In the genomic region with DNA sequence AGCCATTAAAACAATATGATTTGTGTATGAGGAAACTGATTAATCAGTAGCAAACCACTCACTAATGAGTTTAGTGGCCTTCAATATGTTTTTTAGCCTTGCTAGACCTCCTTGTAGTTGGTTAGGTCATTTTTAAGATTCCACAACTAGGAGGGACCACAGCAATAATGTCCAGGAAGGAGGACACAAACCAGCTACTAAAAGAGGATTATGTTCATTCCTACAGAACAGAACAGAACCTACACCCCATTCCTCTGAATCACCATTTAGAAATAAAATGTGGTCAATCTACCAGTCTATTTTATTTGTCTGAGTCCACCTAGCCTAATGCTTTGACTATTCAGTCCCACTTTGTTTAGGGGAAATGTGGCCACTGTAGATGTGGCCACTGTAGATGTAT, we compare ENCODE assay signal across 31 cellular contexts.
"Had no signal": no experiment of that assay in that cellular context is flagged by ENCODE, and none has a peak within 500 bp of the region (broad histone marks: within the 10 kb centered on the region; RNA-seq: fewer than 3 reads in every experiment).

No MANE protein-coding gene starts in this region.

- H3K27me3 ChIP-seq: adrenal gland, ascending aorta, esophagus squamous epithelium, ovary, vagina had no signal

- DNase-seq: activated B cell treated with CpG ODN at 0.5 μM for 24 hours; activated CD4-positive, alpha-beta T cell treated with anti-CD3 and anti-CD28 coated beads for 36 hours; activated CD8-positive, alpha-beta memory T cell treated with anti-CD3 and anti-CD28 coated beads, Interleukin-2, amount 10 ng/mL, durations not matched to agents 7 days and 5 days; activated CD8-positive, alpha-beta T cell treated with anti-CD3 and anti-CD28 coated beads, Interleukin-2, amount 10 ng/mL, durations not matched to agents 7 days and 5 days; activated naive CD4-positive, alpha-beta T cell treated with Interleukin-2 at 50 U/mL for 16 hours; activated T-cell treated with anti-CD3 and anti-CD28 coated beads, Interleukin-2, amount 50 U/mL, for 48 hours; adrenal gland; caudate nucleus; cortex of kidney; endodermal cell; esophagus squamous epithelium; glutamatergic neuron; islet precursor cell; left ventricle myocardium inferior; naive B cell; ovary; retina; small intestine; stimulated activated CD4-positive, alpha-beta T cell treated with anti-CD3 and anti-CD28 coated beads, Interleukin-4, amount 100 ng/mL, for 24 hours; stimulated activated naive CD8-positive, alpha-beta T cell treated with anti-CD3 and anti-CD28 coated beads, Interleukin-15, amount 100 ng/mL, for 72 hours; substantia nigra; T-cell had no signal

- H3K36me3 Mint-ChIP-seq: activated CD8-positive, alpha-beta memory T cell treated with anti-CD3 and anti-CD28 coated beads, Interleukin-2, amount 10 ng/mL, durations not matched to agents 7 days and 5 days; activated naive CD8-positive, alpha-beta T cell; T-cell had no signal

- H3K36me3 ChIP-seq: adrenal gland, ovary had no signal

- H3K27me3 Mint-ChIP-seq: activated B cell treated with CpG ODN at 0.5 μM for 24 hours; activated CD8-positive, alpha-beta memory T cell treated with anti-CD3 and anti-CD28 coated beads, Interleukin-2, amount 10 ng/mL, durations not matched to agents 7 days and 5 days; stimulated activated memory B cell treated with anti-CD40 and anti-IgM and Interleukin-4, amounts not matched to agents 10 μg/mL and 1 μg/mL and 100 μg/mL, for 72 hours; type B pancreatic cell had no signal

- FAIRE-seq: frontal cortex, small intestine had no signal

- H3K4me1 ChIP-seq: adrenal gland, ascending aorta, left ventricle myocardium inferior had no signal

- H3K4me3 ChIP-seq: adrenal gland, ascending aorta, esophagus squamous epithelium, left ventricle myocardium inferior, lung, ovary, vagina had no signal

- H3K27ac Mint-ChIP-seq: activated B cell treated with CpG ODN at 0.5 μM for 24 hours; activated CD4-positive, alpha-beta T cell treated with anti-CD3 and anti-CD28 coated beads for 36 hours; activated CD8-positive, alpha-beta memory T cell treated with anti-CD3 and anti-CD28 coated beads, Interleukin-2, amount 10 ng/mL, durations not matched to agents 7 days and 5 days; activated CD8-positive, alpha-beta T cell treated with anti-CD3 and anti-CD28 coated beads, Interleukin-2, amount 10 ng/mL, durations not matched to agents 7 days and 5 days; activated naive CD8-positive, alpha-beta T cell; endodermal cell; naive B cell; progenitor cell of endocrine pancreas; stimulated activated memory B cell treated with anti-CD40 and anti-IgM and Interleukin-4, amounts not matched to agents 10 μg/mL and 1 μg/mL and 100 μg/mL, for 72 hours; stimulated activated naive CD8-positive, alpha-beta T cell treated with anti-CD3 and anti-CD28 coated beads, Interleukin-15, amount 100 ng/mL, for 72 hours; T-cell; T-helper 2 cell treated with Interferon-gamma antibody and Interleukin-4, amounts not matched to agents 5 μg/mL and 100 μg/mL, for 36 hours; type B pancreatic cell had no signal

- H3K4me1 Mint-ChIP-seq: activated B cell treated with CpG ODN at 0.5 μM for 24 hours; activated CD4-positive, alpha-beta T cell treated with anti-CD3 and anti-CD28 coated beads for 36 hours; activated CD8-positive, alpha-beta memory T cell treated with anti-CD3 and anti-CD28 coated beads, Interleukin-2, amount 10 ng/mL, durations not matched to agents 7 days and 5 days; naive B cell; stimulated activated memory B cell treated with anti-CD40 and anti-IgM and Interleukin-4, amounts not matched to agents 10 μg/mL and 1 μg/mL and 100 μg/mL, for 72 hours; stimulated activated naive CD8-positive, alpha-beta T cell treated with anti-CD3 and anti-CD28 coated beads, Interleukin-15, amount 100 ng/mL, for 72 hours; T-cell had no signal

- H3K4me3 Mint-ChIP-seq: activated B cell treated with CpG ODN at 0.5 μM for 24 hours; activated CD4-positive, alpha-beta T cell treated with anti-CD3 and anti-CD28 coated beads for 36 hours; activated CD8-positive, alpha-beta memory T cell treated with anti-CD3 and anti-CD28 coated beads, Interleukin-2, amount 10 ng/mL, durations not matched to agents 7 days and 5 days; activated CD8-positive, alpha-beta T cell treated with anti-CD3 and anti-CD28 coated beads, Interleukin-2, amount 10 ng/mL, durations not matched to agents 7 days and 5 days; activated naive CD8-positive, alpha-beta T cell; endodermal cell; naive B cell; stimulated activated memory B cell treated with anti-CD40 and anti-IgM and Interleukin-4, amounts not matched to agents 10 μg/mL and 1 μg/mL and 100 μg/mL, for 72 hours; stimulated activated naive CD8-positive, alpha-beta T cell treated with anti-CD3 and anti-CD28 coated beads, Interleukin-15, amount 100 ng/mL, for 72 hours; T-cell; T-helper 2 cell treated with Interferon-gamma antibody and Interleukin-4, amounts not matched to agents 5 μg/mL and 100 μg/mL, for 36 hours; type B pancreatic cell had no signal

- H3K27ac ChIP-seq: adrenal gland, ascending aorta, esophagus squamous epithelium, left ventricle myocardium inferior, ovary, vagina had no signal
